In genomic region chr5:81850494-81850893, GRCh38 we compare ENCODE assay signal across 10 cellular contexts.
A peak's percentile ranks its signal among the peaks of the same experiment; 100 is the strongest.
DNase-seq lines count a peak whose midpoint lies in the region; ATAC-seq and TF ChIP-seq lines count a peak whose summit lies in the region.
"Had no signal": no experiment of that assay in that cellular context is flagged by ENCODE, and none has a peak within 500 bp of the region (broad histone marks: within the 10 kb centered on the region; RNA-seq: fewer than 3 reads in every experiment).

No MANE protein-coding gene starts in this region.

- no peaks in the 10 kb centered on the region for H3K36me3 Mint-ChIP-seq in WTC11

- H3K4me2 ChIP-seq in hepatocyte = peak overlapping the region; percentile 73

- peak overlapping the region; percentile 47 for H2AFZ ChIP-seq in hepatocyte

- 69% methylated on average over 4 of the region's 4 CpGs for WGBS in hepatocyte (ENCODE audit: low lambda C conversion rate, missing lambda C conversion rate)

- H3K79me2 ChIP-seq in hepatocyte = no peaks in the 10 kb centered on the region

- H3K9me2 ChIP-seq in hepatocyte (replicated peaks; ENCODE audit: insufficient read depth) = no peaks in the 10 kb centered on the region

- no peaks in the 10 kb centered on the region for H4K20me1 ChIP-seq in hepatocyte (ENCODE audit: insufficient read depth, poor library complexity, severe bottlenecking)

- H3K4me1 Mint-ChIP-seq in WTC11 = peaks cover 72% of the 10 kb centered on the region

- no peaks in the 10 kb centered on the region for H3K9me3 Mint-ChIP-seq in WTC11

- peak overlapping the region; percentile 77 for H3K4me3 Mint-ChIP-seq in WTC11

- no peak for ATAC-seq in WTC11
- ATAC-seq in HG03159 (IDR thresholded peaks at IDR 0.05; ENCODE audit: unreplicated experiment) = no peak
- no peak for ATAC-seq in GM21737 (IDR thresholded peaks at IDR 0.05; ENCODE audit: unreplicated experiment)

- H3K9me3 ChIP-seq in hepatocyte (ENCODE audit: low read depth) = no peaks in the 10 kb centered on the region
- H3K9me3 ChIP-seq in subcutaneous abdominal adipose tissue (ENCODE audit: control insufficient read depth in 5 of 5, low read length in 5 of 5) = no peaks in the 10 kb centered on the region

- no peak overlapping the region for H3K4me3 ChIP-seq in hepatocyte
- H3K4me3 ChIP-seq in subcutaneous abdominal adipose tissue (ENCODE audit: low read depth in 1 of 5, low read length in 5 of 5) = no peak overlapping the region

- H3K36me3 ChIP-seq in hepatocyte (replicated peaks; ENCODE audit: insufficient read depth, low read depth) (no peaks in the 10 kb centered on the region), subcutaneous abdominal adipose tissue (ENCODE audit: control insufficient read depth in 5 of 5, insufficient read depth in 5 of 5, low read length in 5 of 5) (no peaks in the 10 kb centered on the region)

- H3K4me1 ChIP-seq in hepatocyte (ENCODE audit: insufficient read depth) (peaks cover 25% of the 10 kb centered on the region), subcutaneous abdominal adipose tissue (ENCODE audit: control insufficient read depth in 5 of 5, insufficient read depth in 5 of 5, low read length in 5 of 5) (peaks cover 6 to 50% (median 47%) of the 10 kb centered on the region in 5 donors)

- H3K27me3 ChIP-seq in hepatocyte (no peaks in the 10 kb centered on the region), subcutaneous abdominal adipose tissue (ENCODE audit: control insufficient read depth in 5 of 5, insufficient read depth in 4 of 5, low read length in 5 of 5) (no peaks in the 10 kb centered on the region)

- H3K27ac Mint-ChIP-seq in WTC11 = peak overlapping the region; percentile 100

- POLR2A ChIA-PET in WTC11 (lab: Charles Lee) = interaction anchor here (1.1 to 3.4 kb wide), 5 partner anchors 12 to 121 kb away, joined by 3 to 110 read pairs (median 5); partner anchors contain the start of genes ATG10 and SSBP2

- DNase-seq in NCI-H1436 (lab: John Stamatoyannopoulos, UW) (peak; percentile 15), NCI-H1436 treated with DMSO at 0.1 percent for 48 hours (lab: John Stamatoyannopoulos, UW) (no peak), WTC11 (ENCODE audit: low spot score) (no peak), hepatocyte (ENCODE audit: low spot score) (no peak)
- DNase-seq in stimulated activated CD4-positive, alpha-beta T cell treated with anti-CD3 and anti-CD28 coated beads, Interleukin-4, amount 100 ng/mL, for 1 hour = no peak
- DNase-seq: activated effector memory CD4-positive, alpha-beta T cell treated with anti-CD3 and anti-CD28 coated beads, Interleukin-2, amount 50 U/mL, for 16 hours; AML-193 had no signal

- no peak for TF ChIP-seq CTCF in WTC11 (IDR thresholded peaks at IDR 0.05)
- TF ChIP-seq CTCF in hepatocyte (IDR thresholded peaks at IDR 0.05; ENCODE audit: poor library complexity) = no peak

- H3K27me3 Mint-ChIP-seq in WTC11 (ENCODE audit: low read depth) = no peaks in the 10 kb centered on the region

- CTCF ChIA-PET in WTC11 (lab: Charles Lee) = interaction anchor here (0.6 to 5.9 kb wide), 4 partner anchors 12 to 315 kb away, joined by 3 to 104 read pairs (median 36); partner anchors contain the start of gene SSBP2

- H3K9ac ChIP-seq in subcutaneous abdominal adipose tissue (ENCODE audit: low read length in 5 of 5) = no peak overlapping the region

- H3K27ac ChIP-seq in hepatocyte (peak overlapping the region; percentile 96), subcutaneous abdominal adipose tissue (ENCODE audit: low read depth, low read length) (peak overlapping the region; percentile 80)

TF ChIP-seq in WTC11, 78 proteins besides CTCF, POLR2A, EP300 and RAD21:
- TF ChIP-seq USF1 (CRISPR knock-in tag; IDR thresholded peaks at IDR 0.05) = no peak
- TF ChIP-seq ZBTB21 (CRISPR knock-in tag; IDR thresholded peaks at IDR 0.05; ENCODE audit: borderline replicate concordance) = no peak
- TF ChIP-seq ZNF232 (CRISPR knock-in tag; IDR thresholded peaks at IDR 0.05) = no peak
TF ChIP-seq in WTC11: peak in this region for 0.
